ENCODE assay signal across 16 cellular contexts in the genomic region with DNA sequence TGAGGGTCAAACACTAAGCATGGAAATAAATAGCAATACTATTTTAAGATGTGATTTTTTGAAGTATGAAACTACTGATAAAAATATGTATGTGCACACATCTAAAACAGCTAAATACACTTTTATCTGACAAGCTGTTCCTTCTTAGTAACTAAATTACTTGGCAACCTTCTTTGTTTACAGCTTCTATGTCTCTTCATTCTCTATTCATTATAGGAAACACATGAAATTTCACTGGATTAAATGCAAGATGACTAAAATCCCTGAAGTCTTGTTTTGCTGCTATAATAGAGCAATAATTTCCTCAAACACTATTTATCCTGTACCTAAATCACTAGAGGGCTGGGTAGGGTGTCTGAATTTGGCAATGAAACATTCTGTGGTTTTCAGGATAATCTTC. TPM values are rescaled to one million over a fixed set of nuclear protein-coding genes. Genes with fewer than 3 reads are reported as not detected.
DNase-seq lines count a peak whose midpoint lies in the region; ATAC-seq and TF ChIP-seq lines count a peak whose summit lies in the region.
"Had no signal": no experiment of that assay in that cellular context is flagged by ENCODE, and none has a peak within 500 bp of the region (broad histone marks: within the 10 kb centered on the region; RNA-seq: fewer than 3 reads in every experiment).

No MANE protein-coding gene starts in this region.

- no peak overlapping the region for H2BK20ac ChIP-seq in IMR-90 (ENCODE audit: low read depth, low read length)

- in situ Hi-C loops in IMR-90 (cut with MboI; ENCODE audit: low sequenced_read_pairs), result no loop called here

- POLR2A ChIA-PET in IMR-90 (lab: Charles Lee; ENCODE audit: unreplicated experiment), result interaction anchor here (0.6 kb wide), 1 partner anchor 138 kb away, joined by 3 read pairs; no protein-coding TSS in a partner anchor

- H3K4me1 Mint-ChIP-seq in CD4-positive, CD25-positive, alpha-beta regulatory T cell, result peaks cover 54 to 84% (median 61%) of the 10 kb centered on the region in 4 donors
- peaks cover 74% of the 10 kb centered on the region for H3K4me1 Mint-ChIP-seq in central memory CD8-positive, alpha-beta T cell
- peaks cover 34 to 66% of the 10 kb centered on the region in 2 donors for H3K4me1 Mint-ChIP-seq in effector memory CD8-positive, alpha-beta T cell (ENCODE audit: low read depth in 2 of 2)

- H3K27me3 Mint-ChIP-seq in CD4-positive, CD25-positive, alpha-beta regulatory T cell, result no peaks in the 10 kb centered on the region
- no peaks in the 10 kb centered on the region for H3K27me3 Mint-ChIP-seq in central memory CD8-positive, alpha-beta T cell
- no peaks in the 10 kb centered on the region for H3K27me3 Mint-ChIP-seq in effector memory CD8-positive, alpha-beta T cell

- intact Hi-C loops in IMR-90 (cut with micrococcal nuclease), result no loop called here

- peaks cover 53% of the 10 kb centered on the region for H3K4me1 ChIP-seq in CD4-positive, CD25-positive, alpha-beta regulatory T cell (ENCODE audit: control insufficient read depth, insufficient read depth, low read length, poor library complexity, severe bottlenecking)
- H3K4me1 ChIP-seq in IMR-90 (ENCODE audit: control insufficient read depth, insufficient read depth, low read length) (peaks cover 5% of the 10 kb centered on the region; the same call in 1 of the 2 replicates), neutrophil (ENCODE audit: control insufficient read depth in 1 of 2, insufficient read depth in 1 of 2, low read depth in 1 of 2, low read length in 1 of 2) (peaks cover 9 to 23% of the 10 kb centered on the region in 2 experiments)

- H4K5ac ChIP-seq in IMR-90 (ENCODE audit: low read depth, low read length), result no peak overlapping the region

- H3K4ac ChIP-seq in IMR-90 (ENCODE audit: low read depth, low read length), result no peak overlapping the region

- no peak overlapping the region for H4K8ac ChIP-seq in IMR-90 (ENCODE audit: low read depth in 2 of 2, low read length in 2 of 2)

- H3K36me3 Mint-ChIP-seq in CD4-positive, CD25-positive, alpha-beta regulatory T cell, result peaks cover 22% of the 10 kb centered on the region
- H3K36me3 Mint-ChIP-seq in central memory CD8-positive, alpha-beta T cell (ENCODE audit: insufficient read depth), result peaks cover 17% of the 10 kb centered on the region
- H3K36me3 Mint-ChIP-seq in effector memory CD8-positive, alpha-beta T cell (ENCODE audit: insufficient read depth), result peaks cover 28% of the 10 kb centered on the region

- TF ChIP-seq POLR2A in IMR-90 (IDR thresholded peaks at IDR 0.05; ENCODE audit: low read depth, low read length), result no peak

- no TSS peak for BruUV-seq in IMR-90 (replicated peaks; lab: Mats Ljungman, UMichigan)

- dilution Hi-C loops in IMR-90 (cut with HindIII; ENCODE audit: low sequenced_read_pairs, unreplicated experiment), result no loop called here

- peaks cover 24% of the 10 kb centered on the region for H3K36me3 ChIP-seq in CD4-positive, CD25-positive, alpha-beta regulatory T cell (ENCODE audit: control insufficient read depth, insufficient read depth, low read length)
- H3K36me3 ChIP-seq in IMR-90 (ENCODE audit: control insufficient read depth, insufficient read depth, low read length), result peaks cover 11% of the 10 kb centered on the region
- peaks cover 12% of the 10 kb centered on the region for H3K36me3 ChIP-seq in neutrophil

- H3K79me1 ChIP-seq in IMR-90 (ENCODE audit: low read depth in 1 of 2, low read length in 2 of 2), result peaks cover 27 to 50% of the 10 kb centered on the region in 2 experiments

- CTCF ChIA-PET in IMR-90 (lab: Yijun Ruan, JAX), result interaction anchor here (1.0 kb wide), 1 partner anchor 10 kb away, joined by 7 read pairs; no protein-coding TSS in a partner anchor

- H3K14ac ChIP-seq in IMR-90 (replicated peaks; ENCODE audit: low read depth, low read length), result no peak overlapping the region

- H3K27ac ChIP-seq in CD4-positive, CD25-positive, alpha-beta regulatory T cell (ENCODE audit: insufficient read depth, low read length, poor library complexity, severe bottlenecking), result no peak overlapping the region
- H3K27ac ChIP-seq in IMR-90 (ENCODE audit: insufficient read depth, low read length), result no peak overlapping the region
- H3K27ac ChIP-seq in neutrophil, result peak overlapping the region; percentile 33
- H3K27ac ChIP-seq: BLaER1 treated with 17β-estradiol and CSF1 and Interleukin-3, amounts not matched to agents 10 nM and 100 nM had no signal

- no peak for ATAC-seq in CD4-positive, CD25-positive, alpha-beta regulatory T cell (ENCODE audit: low read depth in 2 of 2)
- ATAC-seq in IMR-90 (ENCODE audit: low read depth), result no peak
- no peak for ATAC-seq in central memory CD8-positive, alpha-beta T cell (replicated peaks; ENCODE audit: extremely low read depth, poor library complexity, severe bottlenecking)
- no peak for ATAC-seq in effector memory CD8-positive, alpha-beta T cell (replicated peaks)
- no peak for ATAC-seq in GM21786 (IDR thresholded peaks at IDR 0.05; ENCODE audit: unreplicated experiment)
- ATAC-seq: HepG2 had no signal

- no peaks in the 10 kb centered on the region for H3K27me3 ChIP-seq in CD4-positive, CD25-positive, alpha-beta regulatory T cell (ENCODE audit: control insufficient read depth, insufficient read depth, low read length)
- H3K27me3 ChIP-seq in IMR-90 (ENCODE audit: control insufficient read depth, insufficient read depth, low read length) (no peaks in the 10 kb centered on the region), neutrophil (no peaks in the 10 kb centered on the region)
- H3K27me3 ChIP-seq: BLaER1 treated with 17β-estradiol and CSF1 and Interleukin-3, amounts not matched to agents 10 nM and 100 nM had no signal

- no peak overlapping the region for H3K18ac ChIP-seq in IMR-90 (ENCODE audit: low read depth, low read length)

- TF ChIP-seq CTCF in IMR-90 (conservative IDR thresholded peaks at IDR 0.05; ENCODE audit: low read depth, low read length) (no peak), neutrophil (IDR thresholded peaks at IDR 0.05) (no peak)

- H2BK120ac ChIP-seq in IMR-90 (ENCODE audit: low read depth, low read length), result no peak overlapping the region

- no peak overlapping the region for H4K91ac ChIP-seq in IMR-90 (ENCODE audit: insufficient read depth, low read depth, low read length)

- H2BK15ac ChIP-seq in IMR-90 (ENCODE audit: low read depth, low read length), result no peak overlapping the region

- TF ChIP-seq RAD21 in IMR-90 (IDR thresholded peaks at IDR 0.05; ENCODE audit: low read length), result no peak

- no peak overlapping the region for H3K23ac ChIP-seq in IMR-90 (ENCODE audit: low read depth, low read length)

- peak overlapping the region; percentile 40 for H3K4me3 ChIP-seq in CD4-positive, CD25-positive, alpha-beta regulatory T cell (ENCODE audit: low read depth, low read length)
- H3K4me3 ChIP-seq in IMR-90 (ENCODE audit: insufficient read depth, low read depth, low read length) (no peak overlapping the region), neutrophil (ENCODE audit: low read depth in 1 of 2, low read length in 1 of 2) (no peak overlapping the region)
- H3K4me3 ChIP-seq: BLaER1 treated with 17β-estradiol and CSF1 and Interleukin-3, amounts not matched to agents 10 nM and 100 nM had no signal

- H3K9me3 ChIP-seq in CD4-positive, CD25-positive, alpha-beta regulatory T cell (ENCODE audit: control insufficient read depth in 2 of 2, low read length in 2 of 2), result peaks cover 12 to 14% of the 10 kb centered on the region in 2 experiments
- H3K9me3 ChIP-seq in IMR-90 (ENCODE audit: control insufficient read depth, insufficient read depth, low read length), result peaks cover 7% of the 10 kb centered on the region
- no peaks in the 10 kb centered on the region for H3K9me3 ChIP-seq in neutrophil

- H4K20me1 ChIP-seq in IMR-90 (ENCODE audit: insufficient read depth, low read length), result peaks cover 55% of the 10 kb centered on the region

- H2AK5ac ChIP-seq in IMR-90 (ENCODE audit: low read depth, low read length), result no peak overlapping the region

- peak overlapping the region in 1 of 3 donors; percentile 13 for H3K27ac Mint-ChIP-seq in CD4-positive, CD25-positive, alpha-beta regulatory T cell
- H3K27ac Mint-ChIP-seq in central memory CD8-positive, alpha-beta T cell (ENCODE audit: low read depth), result peak overlapping the region; percentile 15
- H3K27ac Mint-ChIP-seq in effector memory CD8-positive, alpha-beta T cell, result no peak overlapping the region
- H3K27ac Mint-ChIP-seq: H9 had no signal

- peaks cover 7% of the 10 kb centered on the region for H3K9me1 ChIP-seq in IMR-90 (ENCODE audit: insufficient read depth, low read length)

- H3K56ac ChIP-seq in IMR-90 (ENCODE audit: extremely low read depth, insufficient read depth, low read length), result no peak overlapping the region

- H3K4me2 ChIP-seq in IMR-90 (ENCODE audit: low read depth, low read length), result peak overlapping the region; percentile 6; the same call in 1 of the 2 replicates
- H3K4me2 ChIP-seq: BLaER1 treated with 17β-estradiol and CSF1 and Interleukin-3, amounts not matched to agents 10 nM and 100 nM had no signal

- H3K9me3 Mint-ChIP-seq in CD4-positive, CD25-positive, alpha-beta regulatory T cell, result peaks cover 0 to 19% (median 6%) of the 10 kb centered on the region in 7 donors
- H3K9me3 Mint-ChIP-seq in central memory CD8-positive, alpha-beta T cell, result peaks cover 11% of the 10 kb centered on the region
- H3K9me3 Mint-ChIP-seq in effector memory CD8-positive, alpha-beta T cell, result peaks cover 5 to 6% of the 10 kb centered on the region in 2 donors

- no peak overlapping the region for H3K9ac ChIP-seq in IMR-90 (ENCODE audit: low read depth, low read length)
- H3K9ac ChIP-seq: BLaER1 treated with 17β-estradiol and CSF1 and Interleukin-3, amounts not matched to agents 10 nM and 100 nM had no signal

- H2BK5ac ChIP-seq in IMR-90 (ENCODE audit: low read depth, low read length, poor library complexity, severe bottlenecking), result no peak overlapping the region

- no peak for DNase-seq in CD4-positive, CD25-positive, alpha-beta regulatory T cell
- DNase-seq in IMR-90, result no peak
- no peak for DNase-seq in central memory CD8-positive, alpha-beta T cell (ENCODE audit: low spot score in 2 of 2)
- no peak for DNase-seq in stimulated activated CD4-positive, alpha-beta T cell treated with anti-CD3 and anti-CD28 coated beads, Interleukin-2, amount 100 ng/mL, for 48 hours
- DNase-seq in effector memory CD8-positive, alpha-beta T cell, result no peak
- DNase-seq: EL, H9, NCI-H1105 treated with DMSO at 0.1 percent for 48 hours, NCI-H187, NCI-H2171 treated with DMSO at 0.1 percent for 48 hours, NCI-H510A, SIG-M5 had no signal

- no peak overlapping the region for H2AFZ ChIP-seq in IMR-90 (replicated peaks; ENCODE audit: low read length, poor library complexity)

- H3K4me3 Mint-ChIP-seq in CD4-positive, CD25-positive, alpha-beta regulatory T cell, result peak overlapping the region in 1 of 4 donors; percentile 4
- H3K4me3 Mint-ChIP-seq in central memory CD8-positive, alpha-beta T cell, result no peak overlapping the region
- H3K4me3 Mint-ChIP-seq in effector memory CD8-positive, alpha-beta T cell, result peak overlapping the region in 1 of 2 donors; percentile 13
- H3K4me3 Mint-ChIP-seq: H9 had no signal

- H2AK9ac ChIP-seq in IMR-90 (replicated peaks; ENCODE audit: low read depth, low read length, poor library complexity), result no peak overlapping the region

RNA-seq across cellular contexts. Expression of a gene that starts 11.7 kb away (rescaled TPM):
- 84.0 TPM for total RNA-seq in CD4-positive, CD25-positive, alpha-beta regulatory T cell
- 10 to 100 TPM; 11.3 to 16.2 (median 14.5) TPM for polyA plus RNA-seq in CD4-positive, CD25-positive, alpha-beta regulatory T cell
- 35.7 and 45.0 TPM in 2 replicates for total RNA-seq in IMR-90 (2012; rRNA removed)
- polyA plus RNA-seq in IMR-90 (2012; rRNA removed), result 2.8 and 4.1 TPM in 2 replicates
- polyA plus RNA-seq in IMR-90 (2012; cell fraction: cytosol; rRNA removed), result 0.29 and 0.67 TPM in 2 replicates
- 1.7 and 19.0 TPM in 2 replicates for polyA plus RNA-seq in IMR-90 (2012; cell fraction: nucleus; rRNA removed; ENCODE audit: low replicate concordance)
